ENCODE assay signal across 17 cellular contexts in the genomic region with DNA sequence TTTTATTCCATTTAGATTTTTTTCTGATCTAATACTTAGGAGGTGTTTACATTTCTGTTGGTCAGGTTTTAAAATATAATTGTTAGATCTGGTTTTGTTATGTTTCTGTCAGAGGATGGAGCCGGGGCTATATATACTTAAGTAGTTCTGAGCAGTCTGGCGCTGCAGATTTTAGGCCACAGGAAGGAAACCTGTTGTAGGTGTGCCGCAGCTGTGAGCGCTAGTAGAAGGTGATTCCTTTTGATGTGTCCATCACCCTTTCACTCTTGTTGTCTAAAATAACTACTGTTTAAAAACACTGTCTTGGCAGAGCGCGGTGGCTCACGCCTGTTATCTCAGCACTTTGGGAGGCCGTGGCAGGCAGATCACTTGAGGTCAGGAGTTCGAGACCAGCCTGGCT. TPM values are rescaled to one million over a fixed set of nuclear protein-coding genes. Genes with fewer than 3 reads are reported as not detected.
A peak's percentile ranks its signal among the peaks of the same experiment; 100 is the strongest.
DNase-seq lines count a peak whose midpoint lies in the region; ATAC-seq, FAIRE-seq and TF ChIP-seq lines count a peak whose summit lies in the region.
"Had no signal": no experiment of that assay in that cellular context is flagged by ENCODE, and none has a peak within 500 bp of the region (broad histone marks: within the 10 kb centered on the region; RNA-seq: fewer than 3 reads in every experiment).

No MANE protein-coding gene starts in this region.

- H3K36me3 Mint-ChIP-seq in activated T-cell treated with anti-CD3 and anti-CD28 coated beads, Interleukin-2, amount 50 U/mL, for 72 hours (ENCODE audit: insufficient read depth in 2 of 2), result no peaks in the 10 kb centered on the region
- H3K36me3 Mint-ChIP-seq in brain (peaks cover 61% of the 10 kb centered on the region), nephron progenitor cell (ENCODE audit: low read depth) (peaks cover 52% of the 10 kb centered on the region)

- H3K27me3 ChIP-seq in esophagus muscularis mucosa, result no peaks in the 10 kb centered on the region
- H3K27me3 ChIP-seq: BLaER1 treated with 17β-estradiol and CSF1 and Interleukin-3, amounts not matched to agents 10 nM and 100 nM had no signal

- TF ChIP-seq CTCF in brain (conservative IDR thresholded peaks at IDR 0.05) (no peak), nephron progenitor cell (IDR thresholded peaks at IDR 0.05) (no peak), esophagus muscularis mucosa (IDR thresholded peaks at IDR 0.05) (no peak)

- 89% methylated on average over 7 of the region's 9 CpGs for WGBS in esophagus muscularis mucosa

- DNase-seq in activated T-cell treated with anti-CD3 and anti-CD28 coated beads, Interleukin-2, amount 50 U/mL, for 72 hours, result no peak
- no peak for DNase-seq in activated T-cell treated with anti-CD3 and anti-CD28 coated beads for 4 hours
- peak; percentile 17 for DNase-seq in Jurkat, Clone E6-1 (ENCODE audit: low read depth, low spot score)
- DNase-seq in nephron progenitor cell, result no peak
- no peak for DNase-seq in urothelium cell line (ENCODE audit: low spot score)
- no peak for DNase-seq in esophagus muscularis mucosa (ENCODE audit: extremely low spot score)
- DNase-seq: Calu3, IMR-90, NCI-H1436, NCI-H2029 treated with DMSO at 0.1 percent for 48 hours, NCI-H524 had no signal

- no peak for FAIRE-seq in urothelium cell line (lab: Jason Lieb, UNC)
- FAIRE-seq: GM12878, GM18507 had no signal

- intact Hi-C loops in esophagus muscularis mucosa (cut with DNase I), result no loop called here

- no peak for TF ChIP-seq EP300 in esophagus muscularis mucosa (IDR thresholded peaks at IDR 0.05)

- no peak overlapping the region for H3K4me3 ChIP-seq in Jurkat, Clone E6-1 (ENCODE audit: low read length)
- H3K4me3 ChIP-seq in esophagus muscularis mucosa, result no peak overlapping the region
- H3K4me3 ChIP-seq: BLaER1 treated with 17β-estradiol and CSF1 and Interleukin-3, amounts not matched to agents 10 nM and 100 nM; GM12878; HAP-1 had no signal

- peaks cover 0 to 11% (median 6%) of the 10 kb centered on the region in 4 donors for H3K4me1 ChIP-seq in esophagus muscularis mucosa
- H3K4me1 ChIP-seq: HAP-1 had no signal

- no peak overlapping the region for H3K4me3 Mint-ChIP-seq in activated T-cell treated with anti-CD3 and anti-CD28 coated beads, Interleukin-2, amount 50 U/mL, for 72 hours
- peak overlapping the region in 1 of 5 experiments; percentile 2 for H3K4me3 Mint-ChIP-seq in brain
- no peak overlapping the region for H3K4me3 Mint-ChIP-seq in nephron progenitor cell

- ATAC-seq in activated T-cell treated with anti-CD3 and anti-CD28 coated beads, Interleukin-2, amount 50 U/mL, for 72 hours (replicated peaks in 1 of 2), result no peak
- ATAC-seq in HG02610 (IDR thresholded peaks at IDR 0.05; ENCODE audit: unreplicated experiment), result no peak
- ATAC-seq: GM12878 had no signal

- H3K27ac ChIP-seq in esophagus muscularis mucosa (replicated peaks in 1 of 4), result no peak overlapping the region
- H3K27ac ChIP-seq: BLaER1 treated with 17β-estradiol and CSF1 and Interleukin-3, amounts not matched to agents 10 nM and 100 nM had no signal

- no peaks in the 10 kb centered on the region for H3K27me3 Mint-ChIP-seq in activated T-cell treated with anti-CD3 and anti-CD28 coated beads, Interleukin-2, amount 50 U/mL, for 72 hours (ENCODE audit: low read depth)
- H3K27me3 Mint-ChIP-seq in brain, result no peaks in the 10 kb centered on the region
- no peaks in the 10 kb centered on the region for H3K27me3 Mint-ChIP-seq in nephron progenitor cell (ENCODE audit: low read depth, poor library complexity)

- no peaks in the 10 kb centered on the region for H3K9me3 Mint-ChIP-seq in activated T-cell treated with anti-CD3 and anti-CD28 coated beads, Interleukin-2, amount 50 U/mL, for 72 hours
- H3K9me3 Mint-ChIP-seq in brain (no peaks in the 10 kb centered on the region), nephron progenitor cell (peaks cover 3% of the 10 kb centered on the region)

- peaks cover 14 to 44% (median 32%) of the 10 kb centered on the region in 4 donors for H3K36me3 ChIP-seq in esophagus muscularis mucosa

- H3K4me1 Mint-ChIP-seq in activated T-cell treated with anti-CD3 and anti-CD28 coated beads, Interleukin-2, amount 50 U/mL, for 72 hours (ENCODE audit: low read depth), result peaks cover 31% of the 10 kb centered on the region
- H3K4me1 Mint-ChIP-seq in brain (peaks cover 31% of the 10 kb centered on the region), nephron progenitor cell (peaks cover 2% of the 10 kb centered on the region)

- peak overlapping the region; percentile 63 for H3K27ac Mint-ChIP-seq in activated T-cell treated with anti-CD3 and anti-CD28 coated beads, Interleukin-2, amount 50 U/mL, for 72 hours
- H3K27ac Mint-ChIP-seq in brain (peak overlapping the region in 3 of 5 experiments; percentile 6 to 96 (median 33)), nephron progenitor cell (peak overlapping the region; percentile 33)

- no peaks in the 10 kb centered on the region for H3K9me3 ChIP-seq in esophagus muscularis mucosa
- H3K9me3 ChIP-seq: BLaER1 treated with 17β-estradiol and CSF1 and Interleukin-3, amounts not matched to agents 10 nM and 100 nM; HAP-1 had no signal

- TF ChIP-seq POLR2A in esophagus muscularis mucosa (IDR thresholded peaks at IDR 0.05; ENCODE audit: low read depth), result no peak

RNA-seq across cellular contexts. Expression of gene ZBTB34, which starts 17.0 kb away (rescaled TPM):
- total RNA-seq in activated T-cell treated with anti-CD3 and anti-CD28 coated beads, Interleukin-2, amount 50 U/mL, for 72 hours, result 1 to 10 TPM; 7.1 to 8.1 TPM
- 4.9 TPM for polyA plus RNA-seq in Jurkat, Clone E6-1 (2012; ENCODE audit: insufficient read depth, insufficient read length)
- 2.6 TPM for polyA plus RNA-seq in brain (ENCODE audit: insufficient read depth, low read depth, low replicate concordance)
- total RNA-seq in esophagus muscularis mucosa, result 10 to 100 TPM; 10.4 to 16.8 (median 12.6) TPM

RNA-seq across cellular contexts. Expression of gene RALGPS1, which starts 37.2 kb away (rescaled TPM):
- 1 to 10 TPM; 3.3 to 3.4 TPM for total RNA-seq in activated T-cell treated with anti-CD3 and anti-CD28 coated beads, Interleukin-2, amount 50 U/mL, for 72 hours
- polyA plus RNA-seq in Jurkat, Clone E6-1 (2012; ENCODE audit: insufficient read depth, insufficient read length), result 17.9 TPM
- polyA plus RNA-seq in brain (ENCODE audit: insufficient read depth, low read depth, low replicate concordance), result 25.3 TPM
- total RNA-seq in esophagus muscularis mucosa, result 10 to 100 TPM in 2 of 4 donors, 1 to 10 TPM in 2; 4.6 to 11.9 (median 10.0) TPM
